18 cellular contexts compared by ENCODE assay signal in the genomic region with DNA sequence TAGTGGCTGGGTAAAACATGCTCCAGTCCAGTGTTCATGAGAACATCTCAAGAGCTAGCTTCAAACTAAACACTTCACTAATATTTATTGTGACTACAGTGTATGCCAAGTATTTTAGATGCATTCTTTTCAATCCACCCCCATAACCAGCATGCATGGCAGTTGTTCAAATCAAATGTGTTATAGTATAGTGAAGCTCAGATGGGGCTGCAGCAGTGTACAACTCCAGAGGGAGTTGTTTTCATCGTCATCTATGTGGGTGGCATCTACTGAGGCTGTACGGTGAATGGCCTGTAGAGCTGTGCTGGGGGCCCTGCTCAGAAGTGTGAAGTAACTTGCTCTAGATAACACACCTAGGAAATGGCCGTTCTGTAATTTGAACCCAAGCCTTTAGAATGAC.
"Had no signal": no experiment of that assay in that cellular context is flagged by ENCODE, and none has a peak within 500 bp of the region (broad histone marks: within the 10 kb centered on the region; RNA-seq: fewer than 3 reads in every experiment).

No MANE protein-coding gene starts in this region.

- H3K27ac ChIP-seq: coronary artery, lower lobe of right lung, neutrophil, pancreas, right lobe of liver, spleen, thoracic aorta, tibial nerve, upper lobe of right lung, uterus had no signal

- ATAC-seq: left ventricle myocardium superior; lower lobe of right lung; natural killer cell; pancreas; right lobe of liver; stimulated activated naive B cell treated with anti-CD40 and anti-IgM and Interleukin-4, amounts not matched to agents 10 μg/mL and 1 μg/mL and 100 μg/mL, for 72 hours; upper lobe of right lung had no signal

- H3K9me3 ChIP-seq: lower lobe of right lung, neutrophil, pancreas, right lobe of liver, spleen, thoracic aorta, tibial nerve, upper lobe of right lung, uterus had no signal

- H3K27me3 ChIP-seq: neutrophil, pancreas, right lobe of liver, spleen, tibial nerve, upper lobe of right lung, uterus had no signal

- DNase-seq: dermis blood vessel endothelial cell; effector memory CD4-positive, alpha-beta T cell; hypothalamus; immature natural killer cell; left ventricle myocardium superior; lower lobe of right lung; natural killer cell; pancreas; right lobe of liver; spleen; stimulated activated CD4-positive, alpha-beta T cell treated with anti-CD3 and anti-CD28 coated beads, Interleukin-4, amount 100 ng/mL, for 4 hours; stimulated activated naive B cell treated with anti-CD40 and anti-IgM and Interleukin-4, amounts not matched to agents 10 μg/mL and 1 μg/mL and 100 μg/mL, for 72 hours; upper lobe of right lung; uterus had no signal

- H3K4me1 ChIP-seq: lower lobe of right lung, pancreas, right lobe of liver, spleen, tibial nerve, upper lobe of right lung, uterus had no signal

- H3K36me3 ChIP-seq: lower lobe of right lung, neutrophil, pancreas, right lobe of liver, spleen, thoracic aorta, tibial nerve, upper lobe of right lung, uterus had no signal

- H3K4me3 ChIP-seq: coronary artery, lower lobe of right lung, pancreas, right lobe of liver, spleen, thoracic aorta, tibial nerve, upper lobe of right lung, uterus had no signal
